Comparison of ENCODE assay signal across 24 cellular contexts in the genomic region with DNA sequence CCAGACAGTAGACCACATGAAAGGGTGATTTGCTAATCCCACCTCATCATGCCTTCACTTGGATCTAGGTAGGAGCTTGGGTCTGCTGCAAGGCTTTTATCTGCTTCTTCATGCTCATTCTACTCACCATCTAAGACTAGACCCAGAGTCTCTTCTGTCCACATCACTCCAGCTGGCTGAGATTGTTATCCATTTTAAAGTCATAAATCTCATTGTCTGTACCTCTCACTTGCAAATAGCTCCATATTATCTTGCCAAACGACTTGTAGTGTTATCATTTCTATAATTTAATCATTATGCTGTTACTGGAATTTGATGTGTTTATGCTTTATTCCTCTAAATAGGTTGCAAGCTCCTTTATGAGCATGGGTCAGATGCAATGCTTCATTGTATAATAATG.
DNase-seq lines count a peak whose midpoint lies in the region; TF ChIP-seq lines count a peak whose summit lies in the region.
"Had no signal": no experiment of that assay in that cellular context is flagged by ENCODE, and none has a peak within 500 bp of the region (broad histone marks: within the 10 kb centered on the region; RNA-seq: fewer than 3 reads in every experiment).

No MANE protein-coding gene starts in this region.

- H3K4me3 Mint-ChIP-seq in nephron: no peak overlapping the region
- no peak overlapping the region for H3K4me3 Mint-ChIP-seq in MCF 10A (ENCODE audit: unreplicated experiment)
- H3K4me3 Mint-ChIP-seq: CD14-positive monocyte; CD4-positive, alpha-beta memory T cell; CD4-positive, CD25-positive, alpha-beta regulatory T cell; CD8-positive, alpha-beta memory T cell had no signal

- peak overlapping the region in 1 of 2 experiments; percentile 35; a peak in 1 of 4 replicates for H3K27ac ChIP-seq in SK-N-SH (ENCODE audit: low read depth in 2 of 2, low read length in 1 of 2)
- H3K27ac ChIP-seq: BLaER1 had no signal

- H3K4me1 Mint-ChIP-seq in nephron (peaks cover 53% of the 10 kb centered on the region), MCF 10A (ENCODE audit: insufficient read depth, unreplicated experiment) (no peaks in the 10 kb centered on the region)
- H3K4me1 Mint-ChIP-seq: CD14-positive monocyte; CD4-positive, alpha-beta memory T cell; CD4-positive, CD25-positive, alpha-beta regulatory T cell; CD8-positive, alpha-beta memory T cell had no signal

- CTCF ChIA-PET in SK-N-SH (lab: Yijun Ruan, JAX): interaction anchor here (1.0 to 2.5 kb wide), 3 partner anchors 16 to 395 kb away, joined by 3 to 7 read pairs (median 3); no protein-coding TSS in a partner anchor
- CTCF ChIA-PET in MCF 10A (lab: Yijun Ruan, JAX): interaction anchor here (0.5 to 1.0 kb wide), 3 partner anchors 33 to 1563 kb away, joined by 3 to 5 read pairs (median 3); no protein-coding TSS in a partner anchor

- no peaks in the 10 kb centered on the region for H3K27me3 ChIP-seq in SK-N-SH (ENCODE audit: insufficient read depth)
- H3K27me3 ChIP-seq: BE2C, BLaER1 had no signal

- no peaks in the 10 kb centered on the region for H3K36me3 Mint-ChIP-seq in nephron (ENCODE audit: low read depth)
- no peaks in the 10 kb centered on the region for H3K36me3 Mint-ChIP-seq in MCF 10A (ENCODE audit: insufficient read depth, unreplicated experiment)
- H3K36me3 Mint-ChIP-seq: CD14-positive monocyte; CD4-positive, CD25-positive, alpha-beta regulatory T cell had no signal

- no peaks in the 10 kb centered on the region for H3K79me2 ChIP-seq in SK-N-SH (ENCODE audit: insufficient read depth)

- H3K9me3 Mint-ChIP-seq in nephron (no peaks in the 10 kb centered on the region), MCF 10A (ENCODE audit: unreplicated experiment) (no peaks in the 10 kb centered on the region)
- H3K9me3 Mint-ChIP-seq: CD4-positive, CD25-positive, alpha-beta regulatory T cell; CD8-positive, alpha-beta memory T cell had no signal

- no peak for TF ChIP-seq CTCF in SK-N-SH (IDR thresholded peaks at IDR 0.05)
- TF ChIP-seq CTCF in nephron (IDR thresholded peaks at IDR 0.05; ENCODE audit: unreplicated experiment in 3 of 3): no peak
- TF ChIP-seq CTCF in MCF 10A (IDR thresholded peaks at IDR 0.05; ENCODE audit: unreplicated experiment): no peak

- POLR2A ChIA-PET in SK-N-SH (lab: Yijun Ruan, JAX) (interaction anchor here (0.7 to 0.9 kb wide), 2 partner anchors 17 to 35 kb away, joined by 3 read pairs; no protein-coding TSS in a partner anchor), MCF 10A (lab: Yijun Ruan, JAX) (interaction anchor here (0.6 kb wide), 1 partner anchor 12 kb away, joined by 3 read pairs; no protein-coding TSS in a partner anchor)

- 14% methylated on average over 1 of the region's 1 CpG for WGBS in SK-N-SH (ENCODE audit: low lambda C conversion rate)

- TF ChIP-seq RAD21 in SK-N-SH (IDR thresholded peaks at IDR 0.05; ENCODE audit: low read length): no peak; the same call in 1 of the 2 replicates

- H3K9ac ChIP-seq in SK-N-SH: no peak overlapping the region
- H3K9ac ChIP-seq: BLaER1 had no signal

- H3F3A ChIP-seq in SK-N-SH (replicated peaks; ENCODE audit: insufficient read depth): peaks cover 2% of the 10 kb centered on the region

- intact Hi-C loops in MCF 10A (cut with micrococcal nuclease): no loop called here

- no peaks in the 10 kb centered on the region for H4K20me1 ChIP-seq in SK-N-SH (ENCODE audit: insufficient read depth)
- H4K20me1 ChIP-seq: BLaER1 had no signal

- H3K9me2 ChIP-seq in SK-N-SH: 0 out of 2 replicates have a peak, but pooled peaks cover 3% of the 10 kb centered on the region

- H3K4me2 ChIP-seq in SK-N-SH: no peak overlapping the region
- H3K4me2 ChIP-seq: BLaER1 had no signal

- no peaks in the 10 kb centered on the region for H3K9me3 ChIP-seq in SK-N-SH
- H3K9me3 ChIP-seq: BE2C, BLaER1 had no signal

- no peak overlapping the region for H2AFZ ChIP-seq in SK-N-SH (ENCODE audit: low read depth)

- peak; percentile 10 for DNase-seq in NCI-H69 (lab: John Stamatoyannopoulos, UW)
- DNase-seq in SK-N-SH: peak; percentile 18
- DNase-seq in activated CD4-positive, alpha-beta T cell treated with anti-CD3 and anti-CD28 coated beads for 1 hour: no peak
- no peak for DNase-seq in middle frontal gyrus (ENCODE audit: extremely low spot score, low spot score)
- no peak for DNase-seq in MCF 10A (ENCODE audit: unreplicated experiment)
- DNase-seq: 8988T; ACHN; BE2C; C1 segment of cervical spinal cord; CD4-positive, alpha-beta memory T cell; CD4-positive, CD25-positive, alpha-beta regulatory T cell; CD8-positive, alpha-beta memory T cell; COR-L47; DMS 273 treated with DMSO at 0.1 percent for 48 hours; DMS153; DMS53; DMS79; DND-41; EL; GDM1 had no signal

- BruUV-seq in MCF 10A (replicated peaks; lab: Mats Ljungman, UMichigan): no TSS peak

- H3K4me1 ChIP-seq in SK-N-SH (ENCODE audit: control insufficient read depth in 1 of 2, insufficient read depth in 2 of 2, low read depth in 1 of 2, low read length in 1 of 2): peaks cover 3 to 9% of the 10 kb centered on the region in 2 experiments; a peak in 3 of 4 replicates
- H3K4me1 ChIP-seq: BLaER1 had no signal

- no peaks in the 10 kb centered on the region for H3K36me3 ChIP-seq in SK-N-SH (replicated peaks in 1 of 2; ENCODE audit: control insufficient read depth in 1 of 2, insufficient read depth in 2 of 2, low read length in 1 of 2)
- H3K36me3 ChIP-seq: BE2C, BLaER1 had no signal

- H3K27ac Mint-ChIP-seq in nephron (peak overlapping the region; percentile 32 to 72 (median 61)), MCF 10A (ENCODE audit: low read depth, unreplicated experiment) (no peak overlapping the region)
- H3K27ac Mint-ChIP-seq: CD14-positive monocyte; CD4-positive, alpha-beta memory T cell; CD4-positive, CD25-positive, alpha-beta regulatory T cell had no signal

- no peaks in the 10 kb centered on the region for H3K27me3 Mint-ChIP-seq in nephron (ENCODE audit: low read depth)
- peaks cover 22% of the 10 kb centered on the region for H3K27me3 Mint-ChIP-seq in MCF 10A (ENCODE audit: insufficient read depth, unreplicated experiment)
- H3K27me3 Mint-ChIP-seq: CD4-positive, alpha-beta memory T cell had no signal

- TF ChIP-seq EP300 in SK-N-SH (IDR thresholded peaks at IDR 0.05; ENCODE audit: borderline replicate concordance in 1 of 2, low read depth in 1 of 2, low read length in 1 of 2): peak in 1 of 2 experiments; percentile 38; a peak in 1 of 4 replicates

- H3K4me3 ChIP-seq in SK-N-SH (ENCODE audit: low read depth in 2 of 2, low read length in 1 of 2): no peak overlapping the region
- H3K4me3 ChIP-seq: BLaER1, GM12878 had no signal

TF ChIP-seq in SK-N-SH, 30 proteins besides CTCF, POLR2A, EP300 and RAD21:
- TF ChIP-seq GATA2 (CRISPR knock-in tag; IDR thresholded peaks at IDR 0.05): peak; percentile 76
- TF ChIP-seq, protein P1, sequence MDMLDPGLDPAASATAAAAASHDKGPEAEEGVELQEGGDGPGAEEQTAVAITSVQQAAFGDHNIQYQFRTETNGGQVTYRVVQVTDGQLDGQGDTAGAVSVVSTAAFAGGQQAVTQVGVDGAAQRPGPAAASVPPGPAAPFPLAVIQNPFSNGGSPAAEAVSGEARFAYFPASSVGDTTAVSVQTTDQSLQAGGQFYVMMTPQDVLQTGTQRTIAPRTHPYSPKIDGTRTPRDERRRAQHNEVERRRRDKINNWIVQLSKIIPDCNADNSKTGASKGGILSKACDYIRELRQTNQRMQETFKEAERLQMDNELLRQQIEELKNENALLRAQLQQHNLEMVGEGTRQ (IDR thresholded peaks at IDR 0.05; ENCODE audit: borderline replicate concordance, low read depth, low read length): no peak

Comparison
In these comparisons a context has a peak if more than half of its experiments do, and no peak if none do; other contexts are left out.
1. DNase-seq: peak in NCI-H69 (single experiment) and SK-N-SH (single experiment); none in activated CD4-positive, alpha-beta T cell treated with anti-CD3 and anti-CD28 coated beads for 1 hour (single experiment), middle frontal gyrus (single experiment) and MCF 10A (single experiment).